ENCODE assay signal across 1 cellular context in the genomic region with DNA sequence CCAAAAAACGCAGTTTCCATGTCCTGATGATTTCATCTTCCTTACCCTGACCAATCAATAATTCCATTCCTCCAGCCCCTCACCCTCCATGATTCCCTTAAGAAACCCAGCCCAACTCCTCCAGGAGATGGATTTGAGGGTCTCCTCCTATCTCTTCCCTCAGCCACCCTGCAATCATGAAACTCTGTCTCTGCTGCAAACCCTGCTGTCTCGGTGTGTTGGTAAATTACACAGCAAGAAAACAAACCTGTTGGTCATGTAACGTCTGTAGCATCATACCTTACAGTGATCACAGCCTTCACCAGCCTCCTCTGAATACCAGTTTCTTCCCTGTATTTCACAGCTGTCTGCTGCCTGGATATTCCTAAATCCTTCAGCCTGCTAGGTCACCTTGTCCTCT.
TF ChIP-seq lines count a peak whose summit lies in the region.

No MANE protein-coding gene starts in this region.

TF ChIP-seq in K562, 482 proteins besides CTCF, POLR2A, EP300 and RAD21 (continued from another document):
- TF ChIP-seq ZNF592 (IDR thresholded peaks at IDR 0.05) (no peak), FOXA3 (CRISPR knock-in tag; conservative IDR thresholded peaks at IDR 0.05 in 1 of 2, IDR thresholded peaks at IDR 0.05 in 1 of 2) (no peak), ATF2 (CRISPR knock-in tag; IDR thresholded peaks at IDR 0.05) (no peak), CBX5 (IDR thresholded peaks at IDR 0.05; ENCODE audit: borderline replicate concordance, low read depth) (peak; percentile 99), ZNF586 (CRISPR knock-in tag; conservative IDR thresholded peaks at IDR 0.05) (no peak), POLR3G (IDR thresholded peaks at IDR 0.05; ENCODE audit: extremely low read depth, insufficient read length, insufficient replicate concordance) (no peak)
